10 cellular contexts compared by ENCODE assay signal in the genomic region with DNA sequence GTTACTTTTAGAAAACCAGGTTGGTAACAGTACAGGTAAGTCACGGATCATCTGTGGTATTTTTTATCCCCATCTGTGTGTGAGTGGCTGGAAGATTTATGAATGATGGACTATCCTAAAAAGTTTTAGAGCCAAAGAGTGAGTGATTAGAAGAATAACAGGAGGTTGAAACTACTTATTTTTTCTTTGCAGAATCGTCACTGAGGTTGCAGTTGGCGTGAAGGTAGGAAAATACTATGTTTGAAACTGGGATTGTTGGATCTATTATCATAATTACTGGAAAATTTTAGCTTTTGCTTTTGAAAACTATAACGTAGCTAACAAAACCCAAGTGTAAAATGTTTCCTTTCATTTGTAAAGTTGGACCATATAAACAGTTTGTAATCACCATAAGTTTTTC. TPM values are rescaled to one million over a fixed set of nuclear protein-coding genes. Genes with fewer than 3 reads are reported as not detected.
DNase-seq lines count a peak whose midpoint lies in the region; ATAC-seq and TF ChIP-seq lines count a peak whose summit lies in the region.
"Had no signal": no experiment of that assay in that cellular context is flagged by ENCODE, and none has a peak within 500 bp of the region (broad histone marks: within the 10 kb centered on the region; RNA-seq: fewer than 3 reads in every experiment).

No MANE protein-coding gene starts in this region.

- 79 to 85% methylated on average over 2 of the region's 4 CpGs for WGBS in mesodermal cell (ENCODE audit: insufficient coverage in 2 of 2), 2 experiments

- no peak for ATAC-seq in stimulated activated naive CD8-positive, alpha-beta T cell treated with anti-CD3 and anti-CD28 coated beads, Interleukin-15, Interleukin-2, amounts not matched to agents 100 U/mL and 50 U/mL, for 24 hours
- ATAC-seq in HG03280 (IDR thresholded peaks at IDR 0.05; ENCODE audit: unreplicated experiment), result no peak

- H3K4me1 Mint-ChIP-seq in stimulated activated naive CD8-positive, alpha-beta T cell treated with anti-CD3 and anti-CD28 coated beads, Interleukin-15, Interleukin-2, amounts not matched to agents 100 ng/mL and 50 ng/mL, for 24 hours (ENCODE audit: low read depth), result peaks cover 48% of the 10 kb centered on the region
- H3K4me1 Mint-ChIP-seq in brain, result peaks cover 59% of the 10 kb centered on the region

- peaks cover 5% of the 10 kb centered on the region for H3K9me3 ChIP-seq in mesodermal cell (ENCODE audit: control insufficient read depth, low read length)

- H3K36me3 ChIP-seq in mesodermal cell (ENCODE audit: control insufficient read depth, insufficient read depth, low read length), result peaks cover 42% of the 10 kb centered on the region

- H3K9me3 Mint-ChIP-seq in stimulated activated naive CD8-positive, alpha-beta T cell treated with anti-CD3 and anti-CD28 coated beads, Interleukin-15, Interleukin-2, amounts not matched to agents 100 ng/mL and 50 ng/mL, for 24 hours, result no peaks in the 10 kb centered on the region
- H3K9me3 Mint-ChIP-seq in brain, result peaks cover 8 to 24% (median 21%) of the 10 kb centered on the region in 5 experiments

- H3K4me3 Mint-ChIP-seq in stimulated activated naive CD8-positive, alpha-beta T cell treated with anti-CD3 and anti-CD28 coated beads, Interleukin-15, Interleukin-2, amounts not matched to agents 100 ng/mL and 50 ng/mL, for 24 hours, result peak overlapping the region; percentile 94
- H3K4me3 Mint-ChIP-seq in brain, result peak overlapping the region; percentile 94 to 99 (median 96)

- H3K27ac Mint-ChIP-seq in stimulated activated naive CD8-positive, alpha-beta T cell treated with anti-CD3 and anti-CD28 coated beads, Interleukin-15, Interleukin-2, amounts not matched to agents 100 ng/mL and 50 ng/mL, for 24 hours, result peak overlapping the region; percentile 65
- H3K27ac Mint-ChIP-seq in brain, result peak overlapping the region; percentile 99

- no peak for DNase-seq in stimulated activated naive CD8-positive, alpha-beta T cell treated with anti-CD3 and anti-CD28 coated beads, Interleukin-15, Interleukin-2, amounts not matched to agents 100 U/mL and 50 U/mL, for 24 hours
- DNase-seq in islet precursor cell, result no peak
- no peak for DNase-seq in HuH-7 (ENCODE audit: low spot score)
- no peak for DNase-seq in LoVo (ENCODE audit: low spot score)
- DNase-seq: effector CD8-positive, alpha-beta T cell; NCI-H2081 had no signal

- TF ChIP-seq CTCF in brain (conservative IDR thresholded peaks at IDR 0.05), result no peak

- peaks cover 42% of the 10 kb centered on the region for H3K36me3 Mint-ChIP-seq in stimulated activated naive CD8-positive, alpha-beta T cell treated with anti-CD3 and anti-CD28 coated beads, Interleukin-15, Interleukin-2, amounts not matched to agents 100 ng/mL and 50 ng/mL, for 24 hours (ENCODE audit: low read depth)
- H3K36me3 Mint-ChIP-seq in brain, result peaks cover 59% of the 10 kb centered on the region

- no peaks in the 10 kb centered on the region for H3K27me3 Mint-ChIP-seq in stimulated activated naive CD8-positive, alpha-beta T cell treated with anti-CD3 and anti-CD28 coated beads, Interleukin-15, Interleukin-2, amounts not matched to agents 100 ng/mL and 50 ng/mL, for 24 hours
- peaks cover 7% of the 10 kb centered on the region for H3K27me3 Mint-ChIP-seq in brain

- no peak overlapping the region for H3K27ac ChIP-seq in mesodermal cell (ENCODE audit: low read depth, low read length, severe bottlenecking)

- H3K4me1 ChIP-seq in mesodermal cell (ENCODE audit: control insufficient read depth, insufficient read depth, low read length, poor library complexity, severe bottlenecking), result no peaks in the 10 kb centered on the region

- peak overlapping the region; percentile 96 for H3K4me3 ChIP-seq in mesodermal cell (ENCODE audit: extremely low read depth, insufficient read depth, low read length, poor library complexity, severe bottlenecking)

RNA-seq across cellular contexts. Expression of a gene that starts 1.8 kb away (rescaled TPM):
- polyA plus RNA-seq in brain (ENCODE audit: insufficient read depth, low read depth, low replicate concordance), result 3.1 TPM
- polyA plus RNA-seq in mesodermal cell (2013, experiment 1 of 2), result 21.3 TPM
- 23.2 TPM for polyA plus RNA-seq in mesodermal cell (2013, experiment 2 of 2)
